Comparison of ENCODE assay signal across 8 cellular contexts in the genomic region with DNA sequence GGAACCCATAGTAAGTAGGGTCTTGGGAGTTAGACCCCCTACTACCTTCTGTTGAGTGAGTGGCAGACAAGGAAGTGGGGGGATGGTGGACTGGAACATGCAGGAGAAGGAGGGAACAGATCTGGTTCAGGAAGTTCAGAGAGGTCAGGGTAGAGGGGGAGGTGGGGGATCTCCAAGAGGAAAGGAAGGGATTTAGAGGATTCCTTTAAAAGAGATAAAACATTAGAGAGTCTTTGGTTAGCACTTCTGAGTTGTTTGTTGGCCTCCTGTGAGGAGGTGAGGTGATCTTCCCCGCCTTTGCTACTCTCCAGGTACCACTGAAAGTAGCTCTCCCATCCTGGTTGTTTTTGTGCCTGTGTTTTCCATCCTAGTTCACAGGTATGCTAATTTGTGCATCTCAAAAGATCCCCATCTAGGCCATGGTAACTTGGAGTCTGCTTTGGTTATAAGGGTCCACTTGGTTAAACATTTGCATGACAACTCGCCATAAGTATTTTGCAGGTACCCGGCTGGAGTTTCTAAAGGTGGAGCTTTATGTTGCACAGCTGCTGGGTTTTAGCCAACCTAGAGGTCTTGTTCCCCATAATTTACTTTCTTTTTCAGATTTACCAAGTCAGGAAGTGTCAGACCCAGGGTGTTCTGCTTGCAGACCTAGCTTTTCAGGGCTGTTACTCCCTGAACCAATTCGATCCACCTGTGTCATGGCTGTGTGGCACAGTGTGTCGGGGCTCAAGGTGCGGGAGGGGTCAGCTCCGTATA.
DNase-seq lines count a peak whose midpoint lies in the region; ATAC-seq and TF ChIP-seq lines count a peak whose summit lies in the region.

No MANE protein-coding gene starts in this region.

- POLR2A ChIA-PET in WTC11 (lab: Charles Lee), result no interaction called here

- H3K4me2 ChIP-seq in trophoblast cell (ENCODE audit: low read length), result no peak overlapping the region

- H2AK5ac ChIP-seq in trophoblast cell (ENCODE audit: low read length), result no peak overlapping the region

- H3K18ac ChIP-seq in trophoblast cell (ENCODE audit: low read length), result no peak overlapping the region

- peak; percentile 81 for ATAC-seq in HG02981 (IDR thresholded peaks at IDR 0.05; ENCODE audit: unreplicated experiment)
- ATAC-seq in WTC11, result peak; percentile 80

- H3K4ac ChIP-seq in trophoblast cell (ENCODE audit: low read depth, low read length), result no peak overlapping the region

- CTCF ChIA-PET in WTC11 (lab: Charles Lee), result interaction anchor here (1.3 to 1.4 kb wide), 2 partner anchors 11 to 178 kb away, joined by 3 read pairs; no protein-coding TSS in a partner anchor

- H3K27me3 Mint-ChIP-seq in WTC11 (ENCODE audit: low read depth), result no peaks in the 10 kb centered on the region

- peaks cover 0 to 2% of the 10 kb centered on the region in 2 experiments for H3K4me1 ChIP-seq in trophoblast cell (ENCODE audit: control insufficient read depth in 1 of 2, insufficient read depth in 2 of 2, low read length in 2 of 2)

- peak overlapping the region; percentile 86 for H3K27ac Mint-ChIP-seq in WTC11

- no peak overlapping the region for H2BK12ac ChIP-seq in trophoblast cell (ENCODE audit: low read length)

- H4K12ac ChIP-seq in trophoblast cell (ENCODE audit: low read depth, low read length), result no peak overlapping the region

- peak overlapping the region; percentile 2; the same call in 1 of the 2 replicates for H3K4me3 Mint-ChIP-seq in WTC11

- H3K14ac ChIP-seq in trophoblast cell (ENCODE audit: low read length), result no peak overlapping the region

- H4K8ac ChIP-seq in trophoblast cell (ENCODE audit: low read depth, low read length), result no peak overlapping the region

- no peak overlapping the region for H3K9ac ChIP-seq in trophoblast cell (ENCODE audit: low read length)

- no peaks in the 10 kb centered on the region for H3K79me1 ChIP-seq in trophoblast cell (ENCODE audit: low read length)

- H3K36me3 ChIP-seq in trophoblast cell (ENCODE audit: control insufficient read depth in 1 of 2, insufficient read depth in 2 of 2, low read length in 2 of 2), result no peaks in the 10 kb centered on the region

- no peaks in the 10 kb centered on the region for H3K36me3 Mint-ChIP-seq in WTC11

- H3K4me3 ChIP-seq in trophoblast cell (ENCODE audit: low read depth, low read length), result no peak overlapping the region

- no peaks in the 10 kb centered on the region for H3K79me2 ChIP-seq in trophoblast cell (ENCODE audit: control insufficient read depth, insufficient read depth, low read length, poor library complexity)

- peaks cover 72% of the 10 kb centered on the region for H3K4me1 Mint-ChIP-seq in WTC11

- H4K91ac ChIP-seq in trophoblast cell (ENCODE audit: low read depth, low read length), result no peak overlapping the region

- no peak overlapping the region for H3K27ac ChIP-seq in trophoblast cell (ENCODE audit: low read depth, low read length)

- TF ChIP-seq CTCF in WTC11 (IDR thresholded peaks at IDR 0.05), result no peak

- H2BK120ac ChIP-seq in trophoblast cell (ENCODE audit: insufficient read depth, low read length, poor library complexity), result no peak overlapping the region

- peak; percentile 42 for TF ChIP-seq POLR2A in GM19099 (IDR thresholded peaks at IDR 0.05; ENCODE audit: extremely low read depth, insufficient read length, low read depth)

- WGBS in trophoblast cell (ENCODE audit: extremely low coverage, insufficient coverage, insufficient read length), result no CpG with 5 or more reads among the region's 7 CpGs

- H2BK5ac ChIP-seq in trophoblast cell (ENCODE audit: low read depth, low read length, poor library complexity), result no peak overlapping the region

- no peak overlapping the region for H2AFZ ChIP-seq in trophoblast cell (ENCODE audit: insufficient read depth, low read length, poor library complexity)

- no peaks in the 10 kb centered on the region for H3K9me3 ChIP-seq in trophoblast cell (ENCODE audit: insufficient read depth, low read depth, low read length)

- peak; percentile 66 for DNase-seq in ELF-1 (ENCODE audit: low read depth, low spot score)
- DNase-seq in WTC11 (ENCODE audit: low spot score), result peak; percentile 19
- no peak for DNase-seq in globus pallidus (ENCODE audit: low spot score)
- DNase-seq in SHP77 (lab: John Stamatoyannopoulos, UW), result no peak
- DNase-seq in mucosa of gallbladder (ENCODE audit: low spot score), result no peak
- DNase-seq in trophoblast cell, result no peak

- H3K23ac ChIP-seq in trophoblast cell (ENCODE audit: low read length), result no peak overlapping the region

- H3K27me3 ChIP-seq in trophoblast cell (ENCODE audit: insufficient read depth, low read length), result no peaks in the 10 kb centered on the region

- H3K9me3 Mint-ChIP-seq in WTC11, result peaks cover 8% of the 10 kb centered on the region; the same call in 1 of the 2 replicates

TF ChIP-seq in WTC11, 78 proteins besides CTCF, POLR2A, EP300 and RAD21:
- TF ChIP-seq, protein P1, sequence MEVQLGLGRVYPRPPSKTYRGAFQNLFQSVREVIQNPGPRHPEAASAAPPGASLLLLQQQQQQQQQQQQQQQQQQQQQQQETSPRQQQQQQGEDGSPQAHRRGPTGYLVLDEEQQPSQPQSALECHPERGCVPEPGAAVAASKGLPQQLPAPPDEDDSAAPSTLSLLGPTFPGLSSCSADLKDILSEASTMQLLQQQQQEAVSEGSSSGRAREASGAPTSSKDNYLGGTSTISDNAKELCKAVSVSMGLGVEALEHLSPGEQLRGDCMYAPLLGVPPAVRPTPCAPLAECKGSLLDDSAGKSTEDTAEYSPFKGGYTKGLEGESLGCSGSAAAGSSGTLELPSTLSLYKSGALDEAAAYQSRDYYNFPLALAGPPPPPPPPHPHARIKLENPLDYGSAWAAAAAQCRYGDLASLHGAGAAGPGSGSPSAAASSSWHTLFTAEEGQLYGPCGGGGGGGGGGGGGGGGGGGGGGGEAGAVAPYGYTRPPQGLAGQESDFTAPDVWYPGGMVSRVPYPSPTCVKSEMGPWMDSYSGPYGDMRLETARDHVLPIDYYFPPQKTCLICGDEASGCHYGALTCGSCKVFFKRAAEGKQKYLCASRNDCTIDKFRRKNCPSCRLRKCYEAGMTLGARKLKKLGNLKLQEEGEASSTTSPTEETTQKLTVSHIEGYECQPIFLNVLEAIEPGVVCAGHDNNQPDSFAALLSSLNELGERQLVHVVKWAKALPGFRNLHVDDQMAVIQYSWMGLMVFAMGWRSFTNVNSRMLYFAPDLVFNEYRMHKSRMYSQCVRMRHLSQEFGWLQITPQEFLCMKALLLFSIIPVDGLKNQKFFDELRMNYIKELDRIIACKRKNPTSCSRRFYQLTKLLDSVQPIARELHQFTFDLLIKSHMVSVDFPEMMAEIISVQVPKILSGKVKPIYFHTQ (CRISPR knock-in tag; IDR thresholded peaks at IDR 0.05), result peak; percentile 61; the same call in 1 of the 2 replicates
- TF ChIP-seq NR1H2 (CRISPR knock-in tag; IDR thresholded peaks at IDR 0.05) (no peak), NFE2L1 (CRISPR knock-in tag; IDR thresholded peaks at IDR 0.05) (peak; percentile 44; the same call in 1 of the 2 replicates), ZNF281 (CRISPR knock-in tag; IDR thresholded peaks at IDR 0.05) (0 out of 2 replicates have a peak, but pooled peaks have one; percentile 66), ZNF121 (CRISPR knock-in tag; IDR thresholded peaks at IDR 0.05) (no peak), ZNF423 (CRISPR knock-in tag; IDR thresholded peaks at IDR 0.05) (peak; percentile 43; the same call in 1 of the 2 replicates)

Comparison
In these comparisons a context has a peak if more than half of its experiments do, and no peak if none do; other contexts are left out.
1. DNase-seq: peak in ELF-1 (single experiment) and WTC11 (single experiment); none in globus pallidus (single experiment), SHP77 (0 of 2), mucosa of gallbladder (single experiment) and trophoblast cell (0 of 2).